1 cellular context compared by ENCODE assay signal in genomic region chr22:22180738-22181514, GRCh38.
TF ChIP-seq lines count a peak whose summit lies in the region.

No MANE protein-coding gene starts in this region.

TF ChIP-seq in HepG2, 621 proteins besides CTCF, POLR2A, EP300 and RAD21 (continued from another document):
- no peak for TF ChIP-seq PATZ1 (CRISPR knock-in tag; IDR thresholded peaks at IDR 0.05)
